ENCODE assay signal across 17 cellular contexts in genomic region chr4:104421576-104421975, GRCh38.
"Had no signal": no experiment of that assay in that cellular context is flagged by ENCODE, and none has a peak within 500 bp of the region (broad histone marks: within the 10 kb centered on the region; RNA-seq: fewer than 3 reads in every experiment).

No MANE protein-coding gene starts in this region.

- H3K27ac Mint-ChIP-seq: activated B cell treated with CpG ODN at 0.5 μM for 24 hours; activated CD4-positive, alpha-beta T cell treated with anti-CD3 and anti-CD28 coated beads, Interleukin-2, amount 10 ng/mL, durations not matched to agents 24 days and 14 days; dendritic cell treated with granulocyte-macrophage colony-stimulating factor and Interleukin-4, amounts not matched to agents 40 ng/mL and 50 ng/mL, for 4 days; immature natural killer cell; stimulated activated memory B cell treated with anti-CD40 and anti-IgM and Interleukin-4, amounts not matched to agents 10 μg/mL and 1 μg/mL and 100 μg/mL, for 72 hours; T-helper 1 cell treated with Interleukin-12 subunit alpha and Interleukin-12 subunit beta and Interleukin-4 antibody, amounts not matched to agents 30 μg/mL and 1 μg/mL, for 36 hours; type B pancreatic cell had no signal

- H3K36me3 ChIP-seq: neutrophil had no signal

- H3K27me3 Mint-ChIP-seq: activated B cell treated with CpG ODN at 0.5 μM for 24 hours; activated CD4-positive, alpha-beta T cell treated with anti-CD3 and anti-CD28 coated beads, Interleukin-2, amount 10 ng/mL, durations not matched to agents 24 days and 14 days; dendritic cell treated with granulocyte-macrophage colony-stimulating factor and Interleukin-4, amounts not matched to agents 40 ng/mL and 50 ng/mL, for 4 days; stimulated activated memory B cell treated with anti-CD40 and anti-IgM and Interleukin-4, amounts not matched to agents 10 μg/mL and 1 μg/mL and 100 μg/mL, for 72 hours had no signal

- H3K36me3 Mint-ChIP-seq: immature natural killer cell; stimulated activated memory B cell treated with anti-CD40 and anti-IgM and Interleukin-4, amounts not matched to agents 10 μg/mL and 1 μg/mL and 100 μg/mL, for 72 hours; type B pancreatic cell had no signal

- ATAC-seq: left colon; SK-N-SH treated with all-trans-retinoic acid at 6 μM for 48 hours; stimulated activated memory B cell treated with anti-CD40 and anti-IgM and Interleukin-4, amounts not matched to agents 10 μg/mL and 1 μg/mL and 100 μg/mL, for 72 hours had no signal

- H3K27ac ChIP-seq: neutrophil had no signal

- H3K4me1 Mint-ChIP-seq: activated B cell treated with CpG ODN at 0.5 μM for 24 hours; activated CD4-positive, alpha-beta T cell treated with anti-CD3 and anti-CD28 coated beads, Interleukin-2, amount 10 ng/mL, durations not matched to agents 24 days and 14 days; immature natural killer cell; stimulated activated memory B cell treated with anti-CD40 and anti-IgM and Interleukin-4, amounts not matched to agents 10 μg/mL and 1 μg/mL and 100 μg/mL, for 72 hours had no signal

- H3K4me3 Mint-ChIP-seq: activated B cell treated with CpG ODN at 0.5 μM for 24 hours; activated CD4-positive, alpha-beta T cell treated with anti-CD3 and anti-CD28 coated beads, Interleukin-2, amount 10 ng/mL, durations not matched to agents 24 days and 14 days; dendritic cell treated with granulocyte-macrophage colony-stimulating factor and Interleukin-4, amounts not matched to agents 40 ng/mL and 50 ng/mL, for 4 days; immature natural killer cell; stimulated activated memory B cell treated with anti-CD40 and anti-IgM and Interleukin-4, amounts not matched to agents 10 μg/mL and 1 μg/mL and 100 μg/mL, for 72 hours; T-helper 1 cell treated with Interleukin-12 subunit alpha and Interleukin-12 subunit beta and Interleukin-4 antibody, amounts not matched to agents 30 μg/mL and 1 μg/mL, for 36 hours had no signal

- H3K9me3 Mint-ChIP-seq: activated B cell treated with CpG ODN at 0.5 μM for 24 hours; activated CD4-positive, alpha-beta T cell treated with anti-CD3 and anti-CD28 coated beads, Interleukin-2, amount 10 ng/mL, durations not matched to agents 24 days and 14 days; dendritic cell treated with granulocyte-macrophage colony-stimulating factor and Interleukin-4, amounts not matched to agents 40 ng/mL and 50 ng/mL, for 4 days; immature natural killer cell; stimulated activated memory B cell treated with anti-CD40 and anti-IgM and Interleukin-4, amounts not matched to agents 10 μg/mL and 1 μg/mL and 100 μg/mL, for 72 hours; T-helper 1 cell treated with Interleukin-12 subunit alpha and Interleukin-12 subunit beta and Interleukin-4 antibody, amounts not matched to agents 30 μg/mL and 1 μg/mL, for 36 hours had no signal

- DNase-seq: activated B cell treated with CpG ODN at 0.5 μM for 24 hours; activated CD4-positive, alpha-beta T cell treated with anti-CD3 and anti-CD28 coated beads, Interleukin-2, amount 10 ng/mL, durations not matched to agents 24 days and 14 days; activated CD8-positive, alpha-beta memory T cell treated with anti-CD3 and anti-CD28 coated beads for 24 hours; activated naive CD4-positive, alpha-beta T cell treated with anti-CD3 and anti-CD28 coated beads, Interleukin-2, amount 50 U/mL, for 16 hours; activated T-cell treated with anti-CD3 and anti-CD28 coated beads for 4 hours; amniotic stem cell; cerebellar nuclear complex; erythroblast; immature natural killer cell; left colon; small intestine had no signal

- H3K9me3 ChIP-seq: neutrophil had no signal

- H3K27me3 ChIP-seq: neutrophil had no signal
